10 cellular contexts compared by ENCODE assay signal in genomic region chr22:36323855-36324331, GRCh38.
DNase-seq lines count a peak whose midpoint lies in the region; ATAC-seq, FAIRE-seq and TF ChIP-seq lines count a peak whose summit lies in the region.
"Had no signal": no experiment of that assay in that cellular context is flagged by ENCODE, and none has a peak within 500 bp of the region (broad histone marks: within the 10 kb centered on the region; RNA-seq: fewer than 3 reads in every experiment).

No MANE protein-coding gene starts in this region.

- H3K27me3 ChIP-seq in breast epithelium: no peaks in the 10 kb centered on the region
- no peaks in the 10 kb centered on the region for H3K27me3 ChIP-seq in cardiac muscle cell
- no peaks in the 10 kb centered on the region for H3K27me3 ChIP-seq in pancreas
- H3K27me3 ChIP-seq in aorta (ENCODE audit: control insufficient read depth in 1 of 2, insufficient read depth in 2 of 2, low read length in 1 of 2): no peaks in the 10 kb centered on the region

- CTCF ChIA-PET in MCF 10A (lab: Yijun Ruan, JAX): interaction anchor here (0.6 to 5.7 kb wide), 5 partner anchors 9 to 147 kb away, joined by 4 to 62 read pairs (median 6); no protein-coding TSS in a partner anchor

- no peaks in the 10 kb centered on the region for H3K27me3 Mint-ChIP-seq in MCF 10A (ENCODE audit: insufficient read depth, unreplicated experiment)
- H3K27me3 Mint-ChIP-seq in T-helper 2 cell treated with Interferon-gamma antibody and Interleukin-4, amounts not matched to agents 5 μg/mL and 100 μg/mL, for 36 hours (ENCODE audit: low read depth): no peaks in the 10 kb centered on the region
- H3K27me3 Mint-ChIP-seq: activated CD8-positive, alpha-beta T cell treated with anti-CD3 and anti-CD28 coated beads for 36 hours had no signal

- H3K4me1 ChIP-seq in breast epithelium (peaks cover 31 to 38% of the 10 kb centered on the region in 2 donors), cardiac muscle cell (ENCODE audit: low read depth) (peaks cover 42% of the 10 kb centered on the region), pancreas (peaks cover 17 to 27% (median 18%) of the 10 kb centered on the region in 3 donors), aorta (ENCODE audit: control insufficient read depth in 1 of 2, insufficient read depth in 2 of 2, low read length in 2 of 2) (peaks cover 2 to 3% of the 10 kb centered on the region in 2 donors)

- H3K36me3 Mint-ChIP-seq in MCF 10A (ENCODE audit: insufficient read depth, unreplicated experiment): peaks cover 94% of the 10 kb centered on the region
- peaks cover 77% of the 10 kb centered on the region for H3K36me3 Mint-ChIP-seq in T-helper 2 cell treated with Interferon-gamma antibody and Interleukin-4, amounts not matched to agents 5 μg/mL and 100 μg/mL, for 36 hours (ENCODE audit: low read depth)

- peak in 1 of 4 donors; percentile 3 for ATAC-seq in pancreas
- ATAC-seq in aorta (ENCODE audit: low FRiP score): peak; percentile 75
- no peak for ATAC-seq in HG03439 (IDR thresholded peaks at IDR 0.05; ENCODE audit: unreplicated experiment)
- ATAC-seq: activated CD8-positive, alpha-beta T cell treated with anti-CD3 and anti-CD28 coated beads for 36 hours had no signal

- no peak overlapping the region for H3K4me3 Mint-ChIP-seq in MCF 10A (ENCODE audit: unreplicated experiment)
- no peak overlapping the region for H3K4me3 Mint-ChIP-seq in T-helper 2 cell treated with Interferon-gamma antibody and Interleukin-4, amounts not matched to agents 5 μg/mL and 100 μg/mL, for 36 hours
- H3K4me3 Mint-ChIP-seq: activated CD8-positive, alpha-beta T cell treated with anti-CD3 and anti-CD28 coated beads for 36 hours had no signal

- H3K9me3 Mint-ChIP-seq in MCF 10A (ENCODE audit: unreplicated experiment): no peaks in the 10 kb centered on the region
- no peaks in the 10 kb centered on the region for H3K9me3 Mint-ChIP-seq in T-helper 2 cell treated with Interferon-gamma antibody and Interleukin-4, amounts not matched to agents 5 μg/mL and 100 μg/mL, for 36 hours
- H3K9me3 Mint-ChIP-seq: activated CD8-positive, alpha-beta T cell treated with anti-CD3 and anti-CD28 coated beads for 36 hours had no signal

- no peak overlapping the region for H3K27ac Mint-ChIP-seq in MCF 10A (ENCODE audit: low read depth, unreplicated experiment)
- H3K27ac Mint-ChIP-seq in T-helper 2 cell treated with Interferon-gamma antibody and Interleukin-4, amounts not matched to agents 5 μg/mL and 100 μg/mL, for 36 hours: no peak overlapping the region

- WGBS in pancreas, 2 donors: 85 to 86% methylated on average over 21 of the region's 21 CpGs
- 7 to 8% methylated on average over 21 of the region's 21 CpGs for WGBS in aorta, 2 donors

- H3K36me3 ChIP-seq in breast epithelium (peaks cover 6% of the 10 kb centered on the region), cardiac muscle cell (peaks cover 51% of the 10 kb centered on the region), pancreas (peaks cover 13 to 83% (median 59%) of the 10 kb centered on the region in 3 donors), aorta (ENCODE audit: control insufficient read depth in 1 of 2, insufficient read depth in 2 of 2, low read length in 1 of 2) (peaks cover 0 to 23% of the 10 kb centered on the region in 2 donors)

- POLR2A ChIA-PET in MCF 10A (lab: Yijun Ruan, JAX): interaction anchor here (1.4 to 7.1 kb wide), 8 partner anchors 9 to 158 kb away, joined by 4 to 111 read pairs (median 10); partner anchors contain the start of genes MYH9 and TXN2

- H3K9me3 ChIP-seq in breast epithelium (no peaks in the 10 kb centered on the region), cardiac muscle cell (ENCODE audit: low read depth) (no peaks in the 10 kb centered on the region), pancreas (no peaks in the 10 kb centered on the region), aorta (ENCODE audit: control insufficient read depth, low read length) (no peaks in the 10 kb centered on the region)

- H3K27ac ChIP-seq in breast epithelium: peak overlapping the region; percentile 96 to 97
- H3K27ac ChIP-seq in cardiac muscle cell: peak overlapping the region; percentile 100
- H3K27ac ChIP-seq in pancreas: peak overlapping the region; percentile 12 to 77 (median 44)
- H3K27ac ChIP-seq in aorta (ENCODE audit: low read depth in 1 of 2, low read length in 2 of 2): peak overlapping the region; percentile 99 to 100

- peak overlapping the region in 1 of 3 donors; percentile 44 for H3K4me3 ChIP-seq in breast epithelium
- no peak overlapping the region for H3K4me3 ChIP-seq in cardiac muscle cell
- no peak overlapping the region for H3K4me3 ChIP-seq in pancreas
- no peak overlapping the region for H3K4me3 ChIP-seq in aorta (ENCODE audit: low read length in 2 of 2)

- H3K4me1 Mint-ChIP-seq in MCF 10A (ENCODE audit: insufficient read depth, unreplicated experiment): peaks cover 36% of the 10 kb centered on the region
- peaks cover 20% of the 10 kb centered on the region for H3K4me1 Mint-ChIP-seq in T-helper 2 cell treated with Interferon-gamma antibody and Interleukin-4, amounts not matched to agents 5 μg/mL and 100 μg/mL, for 36 hours (ENCODE audit: low read depth)

- DNase-seq in breast epithelium (ENCODE audit: low spot score in 2 of 2) (no peak), MCF 10A (ENCODE audit: unreplicated experiment) (no peak), cardiac muscle cell (ENCODE audit: low read depth in 1 of 2, low spot score in 1 of 2) (peak in 1 of 2 donors; percentile 43), pancreas (peak in 1 of 6 donors; percentile 67), aorta (peak; percentile 90 to 93), glomerular visceral epithelial cell (ENCODE audit: extremely low spot score) (no peak)
- no peak for DNase-seq in T-helper 2 cell treated with Interferon-gamma antibody and Interleukin-4, amounts not matched to agents 5 μg/mL and 100 μg/mL, for 36 hours (ENCODE audit: low spot score)
- DNase-seq: activated CD8-positive, alpha-beta T cell treated with anti-CD3 and anti-CD28 coated beads for 36 hours; NCI-H1694 treated with DMSO at 0.1 percent for 48 hours had no signal

- TF ChIP-seq CTCF in breast epithelium (IDR thresholded peaks at IDR 0.05) (no peak), MCF 10A (IDR thresholded peaks at IDR 0.05; ENCODE audit: unreplicated experiment) (no peak), cardiac muscle cell (IDR thresholded peaks at IDR 0.05; ENCODE audit: low read depth, low read length) (no peak), pancreas (IDR thresholded peaks at IDR 0.05) (no peak)

- intact Hi-C loops in breast epithelium (cut with DNase I; ENCODE audit: low total_unique reads): loop anchor here (10.0 kb wide), 1 partner anchor 51 kb away; no protein-coding TSS in a partner anchor
- intact Hi-C loops in MCF 10A (cut with micrococcal nuclease): loop anchor here (2.0 kb wide), 1 partner anchor 147 kb away; no protein-coding TSS in a partner anchor
- intact Hi-C loops in pancreas (cut with DNase I): no loop called here
- intact Hi-C loops in aorta (cut with DNase I): loop anchor here (2.0 to 5.0 kb wide), 3 partner anchors 61 to 148 kb away; no protein-coding TSS in a partner anchor

- TF ChIP-seq POLR2A in breast epithelium (IDR thresholded peaks at IDR 0.05): no peak

- no TSS peak for BruUV-seq in MCF 10A (replicated peaks; lab: Mats Ljungman, UMichigan)

- FAIRE-seq in pancreas (lab: Jason Lieb, UNC): no peak

Comparison
In these comparisons a context has a peak if more than half of its experiments do, and no peak if none do; other contexts are left out.
1. DNase-seq: peak in aorta (2 of 2); none in breast epithelium (0 of 2), MCF 10A (single experiment), T-helper 2 cell treated with Interferon-gamma antibody and Interleukin-4, amounts not matched to agents 5 μg/mL and 100 μg/mL, for 36 hours (single experiment) and glomerular visceral epithelial cell (single experiment).
2. H3K27ac ChIP-seq: peak in every context shown above with its lines; median percentile 100 in cardiac muscle cell; 100 in aorta; 96 in breast epithelium; 44 in pancreas.
3. intact Hi-C loops: an anchor here in breast epithelium (10.0 kb wide), MCF 10A (2.0 kb wide) and aorta (2.0 to 5.0 kb wide); none called in pancreas.